Comparison of ENCODE assay signal across 1 cellular context in the genomic region with DNA sequence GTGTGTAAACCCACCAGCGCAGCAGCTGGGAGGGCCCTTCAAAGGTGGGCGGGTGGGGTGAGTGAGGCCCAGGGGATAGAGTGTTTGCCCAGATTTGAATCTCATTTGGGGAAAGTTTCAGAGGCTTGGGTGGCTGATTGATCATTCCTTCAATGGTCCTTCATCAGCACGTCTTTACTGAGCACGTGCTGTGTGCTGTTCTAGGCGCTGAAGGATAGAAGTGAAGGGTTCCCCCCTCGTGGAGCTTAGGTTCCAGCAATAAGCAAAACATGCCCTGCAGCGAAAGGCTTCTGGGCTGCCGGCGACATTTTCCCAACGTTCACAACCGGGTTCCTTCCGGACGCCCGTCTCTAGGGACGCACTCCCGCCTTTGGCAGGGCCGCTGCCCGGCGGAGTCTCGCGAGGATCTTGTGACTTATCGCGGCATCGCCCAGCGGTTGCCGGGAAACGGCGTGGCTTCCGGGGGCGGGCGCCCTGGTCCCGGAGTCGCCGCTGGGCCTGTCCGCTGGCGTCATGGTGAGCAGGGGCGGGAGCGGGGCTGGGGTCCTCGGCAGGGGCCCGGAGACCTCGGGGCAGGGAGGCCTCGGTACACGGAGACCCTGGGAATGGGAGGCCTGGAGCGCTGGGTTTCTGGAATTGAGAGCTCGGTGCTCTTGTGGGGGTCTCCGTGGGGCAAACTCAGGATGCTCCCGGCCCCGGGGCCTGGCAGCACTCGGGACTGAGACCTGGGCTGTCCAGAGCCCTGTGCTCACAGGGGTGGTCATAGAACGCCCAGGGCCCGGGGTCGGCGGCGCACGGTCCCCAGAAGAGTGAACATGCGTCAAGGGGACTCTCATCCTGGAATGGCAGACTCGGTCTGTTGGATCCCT.
A peak's percentile ranks its signal among the peaks of the same experiment; 100 is the strongest.
TF ChIP-seq lines count a peak whose summit lies in the region.

No MANE protein-coding gene starts in this region.

TF ChIP-seq in K562, 482 proteins besides CTCF, POLR2A, EP300 and RAD21 (continued from another document and continues in another):
- TF ChIP-seq, protein P1, sequence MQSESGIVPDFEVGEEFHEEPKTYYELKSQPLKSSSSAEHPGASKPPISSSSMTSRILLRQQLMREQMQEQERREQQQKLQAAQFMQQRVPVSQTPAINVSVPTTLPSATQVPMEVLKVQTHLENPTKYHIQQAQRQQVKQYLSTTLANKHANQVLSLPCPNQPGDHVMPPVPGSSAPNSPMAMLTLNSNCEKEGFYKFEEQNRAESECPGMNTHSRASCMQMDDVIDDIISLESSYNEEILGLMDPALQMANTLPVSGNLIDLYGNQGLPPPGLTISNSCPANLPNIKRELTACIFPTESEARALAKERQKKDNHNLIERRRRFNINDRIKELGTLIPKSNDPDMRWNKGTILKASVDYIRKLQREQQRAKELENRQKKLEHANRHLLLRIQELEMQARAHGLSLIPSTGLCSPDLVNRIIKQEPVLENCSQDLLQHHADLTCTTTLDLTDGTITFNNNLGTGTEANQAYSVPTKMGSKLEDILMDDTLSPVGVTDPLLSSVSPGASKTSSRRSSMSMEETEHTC (IDR thresholded peaks at IDR 0.05): 0 out of 2 replicates have a peak, but pooled peaks have one; percentile 43
- TF ChIP-seq RBM25 (IDR thresholded peaks at IDR 0.05; ENCODE audit: low read depth, low read length, severe bottlenecking) (peak; percentile 99), KAT8 (IDR thresholded peaks at IDR 0.05; ENCODE audit: low read depth) (no peak), PHF8 (IDR thresholded peaks at IDR 0.05; ENCODE audit: borderline replicate concordance, low read length) (peak; percentile 72; the same call in 1 of the 2 replicates), TBP (optimal IDR thresholded peaks at IDR 0.05; ENCODE audit: low read depth, low read length) (peak; percentile 68), FOXJ3 (CRISPR knock-in tag; IDR thresholded peaks at IDR 0.05) (no peak), E2F1 (CRISPR knock-in tag; IDR thresholded peaks at IDR 0.05) (peak; percentile 92), KDM5B (IDR thresholded peaks at IDR 0.05; ENCODE audit: insufficient replicate concordance, low read depth, low read length) (peak; percentile 47), ZNF143 (CRISPR knock-in tag; IDR thresholded peaks at IDR 0.05) (no peak), ZNF280B (CRISPR knock-in tag; IDR thresholded peaks at IDR 0.05) (no peak), SAP30 (IDR thresholded peaks at IDR 0.05; ENCODE audit: borderline replicate concordance, insufficient read depth, low read depth, low read length, poor library complexity, severe bottlenecking) (peak; percentile 30), ZNF311 (CRISPR knock-in tag; IDR thresholded peaks at IDR 0.05) (0 out of 2 replicates have a peak, but pooled peaks have one; percentile 52), BDP1 (IDR thresholded peaks at IDR 0.05; ENCODE audit: insufficient read depth, insufficient read length) (no peak), MYC (IDR thresholded peaks at IDR 0.05; ENCODE audit: low read depth, low read length) (peak; percentile 75), MYC (CRISPR knock-in tag; IDR thresholded peaks at IDR 0.05; ENCODE audit: borderline replicate concordance, low read depth) (no peak), BCL6 (CRISPR knock-in tag; IDR thresholded peaks at IDR 0.05) (no peak), MXI1 (IDR thresholded peaks at IDR 0.05; ENCODE audit: low read depth, low read length) (peak; percentile 92), CBFB (CRISPR knock-in tag; IDR thresholded peaks at IDR 0.05) (peak; percentile 51; the same call in 1 of the 2 replicates), VEZF1 (CRISPR knock-in tag; IDR thresholded peaks at IDR 0.05) (peak; percentile 73), XRCC5 (IDR thresholded peaks at IDR 0.05; ENCODE audit: low read depth, low read length) (no peak), SMARCC2 (IDR thresholded peaks at IDR 0.05; ENCODE audit: low read depth) (no peak), RBM15 (IDR thresholded peaks at IDR 0.05; ENCODE audit: insufficient read depth, low read length) (no peak), E2F6 (IDR thresholded peaks at IDR 0.05; ENCODE audit: borderline replicate concordance in 1 of 2, extremely low read depth in 1 of 2, insufficient read depth in 1 of 2, insufficient read length in 1 of 2, low read depth in 1 of 2, low read length in 1 of 2, poor library complexity in 1 of 2, severe bottlenecking in 1 of 2) (peak; percentile 98 to 100), MAFF (IDR thresholded peaks at IDR 0.05; ENCODE audit: low read length) (peak; percentile 68; the same call in 1 of the 2 replicates), HOXB6 (CRISPR knock-in tag; IDR thresholded peaks at IDR 0.05; ENCODE audit: borderline replicate concordance) (no peak), NKRF (IDR thresholded peaks at IDR 0.05; ENCODE audit: borderline replicate concordance) (peak; percentile 70; the same call in 1 of the 2 replicates), TOE1 (IDR thresholded peaks at IDR 0.05; ENCODE audit: borderline replicate concordance) (peak; percentile 46; the same call in 1 of the 2 replicates), TOE1 (CRISPR knock-in tag; IDR thresholded peaks at IDR 0.05; ENCODE audit: borderline replicate concordance, low read depth) (no peak), HDGF (IDR thresholded peaks at IDR 0.05) (no peak)
- TF ChIP-seq, protein P2, sequence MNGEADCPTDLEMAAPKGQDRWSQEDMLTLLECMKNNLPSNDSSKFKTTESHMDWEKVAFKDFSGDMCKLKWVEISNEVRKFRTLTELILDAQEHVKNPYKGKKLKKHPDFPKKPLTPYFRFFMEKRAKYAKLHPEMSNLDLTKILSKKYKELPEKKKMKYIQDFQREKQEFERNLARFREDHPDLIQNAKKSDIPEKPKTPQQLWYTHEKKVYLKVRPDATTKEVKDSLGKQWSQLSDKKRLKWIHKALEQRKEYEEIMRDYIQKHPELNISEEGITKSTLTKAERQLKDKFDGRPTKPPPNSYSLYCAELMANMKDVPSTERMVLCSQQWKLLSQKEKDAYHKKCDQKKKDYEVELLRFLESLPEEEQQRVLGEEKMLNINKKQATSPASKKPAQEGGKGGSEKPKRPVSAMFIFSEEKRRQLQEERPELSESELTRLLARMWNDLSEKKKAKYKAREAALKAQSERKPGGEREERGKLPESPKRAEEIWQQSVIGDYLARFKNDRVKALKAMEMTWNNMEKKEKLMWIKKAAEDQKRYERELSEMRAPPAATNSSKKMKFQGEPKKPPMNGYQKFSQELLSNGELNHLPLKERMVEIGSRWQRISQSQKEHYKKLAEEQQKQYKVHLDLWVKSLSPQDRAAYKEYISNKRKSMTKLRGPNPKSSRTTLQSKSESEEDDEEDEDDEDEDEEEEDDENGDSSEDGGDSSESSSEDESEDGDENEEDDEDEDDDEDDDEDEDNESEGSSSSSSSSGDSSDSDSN (IDR thresholded peaks at IDR 0.05; ENCODE audit: borderline replicate concordance in 1 of 2, low read depth in 2 of 2, low read length in 2 of 2): no peak
- TF ChIP-seq, protein P3, sequence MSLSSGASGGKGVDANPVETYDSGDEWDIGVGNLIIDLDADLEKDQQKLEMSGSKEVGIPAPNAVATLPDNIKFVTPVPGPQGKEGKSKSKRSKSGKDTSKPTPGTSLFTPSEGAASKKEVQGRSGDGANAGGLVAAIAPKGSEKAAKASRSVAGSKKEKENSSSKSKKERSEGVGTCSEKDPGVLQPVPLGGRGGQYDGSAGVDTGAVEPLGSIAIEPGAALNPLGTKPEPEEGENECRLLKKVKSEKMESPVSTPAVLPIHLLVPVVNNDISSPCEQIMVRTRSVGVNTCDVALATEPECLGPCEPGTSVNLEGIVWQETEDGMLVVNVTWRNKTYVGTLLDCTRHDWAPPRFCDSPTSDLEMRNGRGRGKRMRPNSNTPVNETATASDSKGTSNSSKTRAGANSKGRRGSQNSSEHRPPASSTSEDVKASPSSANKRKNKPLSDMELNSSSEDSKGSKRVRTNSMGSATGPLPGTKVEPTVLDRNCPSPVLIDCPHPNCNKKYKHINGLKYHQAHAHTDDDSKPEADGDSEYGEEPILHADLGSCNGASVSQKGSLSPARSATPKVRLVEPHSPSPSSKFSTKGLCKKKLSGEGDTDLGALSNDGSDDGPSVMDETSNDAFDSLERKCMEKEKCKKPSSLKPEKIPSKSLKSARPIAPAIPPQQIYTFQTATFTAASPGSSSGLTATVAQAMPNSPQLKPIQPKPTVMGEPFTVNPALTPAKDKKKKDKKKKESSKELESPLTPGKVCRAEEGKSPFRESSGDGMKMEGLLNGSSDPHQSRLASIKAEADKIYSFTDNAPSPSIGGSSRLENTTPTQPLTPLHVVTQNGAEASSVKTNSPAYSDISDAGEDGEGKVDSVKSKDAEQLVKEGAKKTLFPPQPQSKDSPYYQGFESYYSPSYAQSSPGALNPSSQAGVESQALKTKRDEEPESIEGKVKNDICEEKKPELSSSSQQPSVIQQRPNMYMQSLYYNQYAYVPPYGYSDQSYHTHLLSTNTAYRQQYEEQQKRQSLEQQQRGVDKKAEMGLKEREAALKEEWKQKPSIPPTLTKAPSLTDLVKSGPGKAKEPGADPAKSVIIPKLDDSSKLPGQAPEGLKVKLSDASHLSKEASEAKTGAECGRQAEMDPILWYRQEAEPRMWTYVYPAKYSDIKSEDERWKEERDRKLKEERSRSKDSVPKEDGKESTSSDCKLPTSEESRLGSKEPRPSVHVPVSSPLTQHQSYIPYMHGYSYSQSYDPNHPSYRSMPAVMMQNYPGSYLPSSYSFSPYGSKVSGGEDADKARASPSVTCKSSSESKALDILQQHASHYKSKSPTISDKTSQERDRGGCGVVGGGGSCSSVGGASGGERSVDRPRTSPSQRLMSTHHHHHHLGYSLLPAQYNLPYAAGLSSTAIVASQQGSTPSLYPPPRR (CRISPR knock-in tag; IDR thresholded peaks at IDR 0.05; ENCODE audit: borderline replicate concordance): peak; percentile 63; the same call in 1 of the 2 replicates
- TF ChIP-seq, protein P4, sequence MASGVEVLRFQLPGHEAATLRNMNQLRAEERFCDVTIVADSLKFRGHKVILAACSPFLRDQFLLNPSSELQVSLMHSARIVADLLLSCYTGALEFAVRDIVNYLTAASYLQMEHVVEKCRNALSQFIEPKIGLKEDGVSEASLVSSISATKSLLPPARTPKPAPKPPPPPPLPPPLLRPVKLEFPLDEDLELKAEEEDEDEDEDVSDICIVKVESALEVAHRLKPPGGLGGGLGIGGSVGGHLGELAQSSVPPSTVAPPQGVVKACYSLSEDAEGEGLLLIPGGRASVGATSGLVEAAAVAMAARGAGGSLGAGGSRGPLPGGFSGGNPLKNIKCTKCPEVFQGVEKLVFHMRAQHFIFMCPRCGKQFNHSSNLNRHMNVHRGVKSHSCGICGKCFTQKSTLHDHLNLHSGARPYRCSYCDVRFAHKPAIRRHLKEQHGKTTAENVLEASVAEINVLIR (CRISPR knock-in tag; IDR thresholded peaks at IDR 0.05): no peak
